In the genomic region with DNA sequence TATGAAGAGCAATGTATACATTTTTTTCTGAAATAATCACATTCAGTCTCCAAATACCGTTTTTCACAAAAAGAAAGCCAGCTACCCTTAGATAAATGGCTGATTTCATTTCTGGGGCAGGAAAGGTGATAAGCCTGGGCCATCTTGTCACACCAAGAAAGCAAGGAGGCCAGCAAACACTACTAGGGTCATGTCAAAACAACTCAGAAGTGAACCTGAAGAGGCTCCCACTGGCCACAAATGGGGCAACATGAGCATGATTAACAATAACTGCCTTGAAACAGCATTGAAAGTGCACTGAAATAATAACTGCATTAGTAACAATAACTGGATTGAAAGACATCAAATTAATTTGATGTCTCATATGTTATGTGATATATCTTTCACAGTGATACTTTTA, we compare ENCODE assay signal across 17 cellular contexts.
"Had no signal": no experiment of that assay in that cellular context is flagged by ENCODE, and none has a peak within 500 bp of the region (broad histone marks: within the 10 kb centered on the region; RNA-seq: fewer than 3 reads in every experiment).

No MANE protein-coding gene starts in this region.

- H3K27ac Mint-ChIP-seq: progenitor cell of endocrine pancreas had no signal

- H3K4me3 ChIP-seq: heart right ventricle, tibial artery, vagina had no signal

- H3K4me1 ChIP-seq: tibial artery, vagina had no signal

- H3K27ac ChIP-seq: tibial artery had no signal

- FAIRE-seq: frontal cortex had no signal

- H3K36me3 Mint-ChIP-seq: natural killer cell treated with Interleukin-12 subunit alpha and Interleukin-12 subunit beta and Interleukin-15 and Interleukin-18, amount 100 ng/mL, for 72 hours had no signal

- H3K9me3 ChIP-seq: heart right ventricle, tibial artery, vagina had no signal

- H3K27me3 ChIP-seq: heart right ventricle, tibial artery, vagina had no signal

- H3K4me3 Mint-ChIP-seq: activated naive CD4-positive, alpha-beta T cell treated with anti-CD3 and anti-CD28 coated beads for 36 hours; natural killer cell treated with Interleukin-12 subunit alpha and Interleukin-12 subunit beta and Interleukin-15 and Interleukin-18, amount 100 ng/mL, for 72 hours; stimulated activated memory B cell treated with anti-CD40 and anti-IgM and Interleukin-4, amounts not matched to agents 10 μg/mL and 1 μg/mL and 100 μg/mL, for 72 hours had no signal

- ATAC-seq: activated T-helper 17 cell treated with anti-CD3 and anti-CD28 coated beads, Interleukin-2, amount 50 U/mL, for 72 hours; heart right ventricle; left lobe of liver; natural killer cell treated with Interleukin-12 subunit alpha and Interleukin-12 subunit beta and Interleukin-15 and Interleukin-18, amount 100 ng/mL, for 72 hours; right cardiac atrium; stimulated activated memory B cell treated with anti-CD40 and anti-IgM and Interleukin-4, amounts not matched to agents 10 μg/mL and 1 μg/mL and 100 μg/mL, for 72 hours had no signal

- H3K27me3 Mint-ChIP-seq: activated T-helper 17 cell treated with anti-CD3 and anti-CD28 coated beads, Interleukin-2, amount 50 U/mL, for 72 hours; natural killer cell treated with Interleukin-12 subunit alpha and Interleukin-12 subunit beta and Interleukin-15 and Interleukin-18, amount 100 ng/mL, for 72 hours; progenitor cell of endocrine pancreas; stimulated activated memory B cell treated with anti-CD40 and anti-IgM and Interleukin-4, amounts not matched to agents 10 μg/mL and 1 μg/mL and 100 μg/mL, for 72 hours had no signal

- DNase-seq: activated CD4-positive, alpha-beta T cell treated with anti-CD3 and anti-CD28 coated beads for 4 hours; activated naive CD4-positive, alpha-beta T cell treated with anti-CD3 and anti-CD28 coated beads for 36 hours; amygdala; heart right ventricle; islet precursor cell; mammary epithelial cell; occipital lobe; right cardiac atrium; T1000; tibial artery had no signal

- H3K9me3 Mint-ChIP-seq: activated naive CD4-positive, alpha-beta T cell treated with anti-CD3 and anti-CD28 coated beads for 36 hours; activated T-helper 17 cell treated with anti-CD3 and anti-CD28 coated beads, Interleukin-2, amount 50 U/mL, for 72 hours; natural killer cell treated with Interleukin-12 subunit alpha and Interleukin-12 subunit beta and Interleukin-15 and Interleukin-18, amount 100 ng/mL, for 72 hours; stimulated activated memory B cell treated with anti-CD40 and anti-IgM and Interleukin-4, amounts not matched to agents 10 μg/mL and 1 μg/mL and 100 μg/mL, for 72 hours had no signal

- H3K36me3 ChIP-seq: heart right ventricle, tibial artery, vagina had no signal
